In genomic region chr17:10192500-10192899, GRCh38 we compare ENCODE assay signal across 1 cellular context.
TF ChIP-seq lines count a peak whose summit lies in the region.

No MANE protein-coding gene starts in this region.

TF ChIP-seq in IMR-90, 13 proteins besides CTCF, POLR2A, EP300 and RAD21:
- TF ChIP-seq CEBPB (IDR thresholded peaks at IDR 0.05; ENCODE audit: low read depth, low read length) (no peak), ELK1 (IDR thresholded peaks at IDR 0.05; ENCODE audit: borderline replicate concordance, low read depth, low read length) (no peak), CHD1 (IDR thresholded peaks at IDR 0.05; ENCODE audit: low read depth, low read length) (no peak), FOS (IDR thresholded peaks at IDR 0.05; ENCODE audit: low read depth, low read length) (no peak), RFX5 (IDR thresholded peaks at IDR 0.05; ENCODE audit: low read depth, low read length) (no peak), USF2 (IDR thresholded peaks at IDR 0.05; ENCODE audit: low read depth, low read length) (no peak), NFE2L2 (IDR thresholded peaks at IDR 0.05; ENCODE audit: low read depth, low read length) (no peak), MAFK (IDR thresholded peaks at IDR 0.05; ENCODE audit: low read depth, low read length) (no peak), SMC3 (IDR thresholded peaks at IDR 0.05; ENCODE audit: low read depth, low read length) (no peak), MAZ (IDR thresholded peaks at IDR 0.05; ENCODE audit: borderline replicate concordance, low read depth, low read length) (no peak), BHLHE40 (IDR thresholded peaks at IDR 0.05; ENCODE audit: low read depth, low read length) (no peak), MXI1 (IDR thresholded peaks at IDR 0.05; ENCODE audit: borderline replicate concordance, low read depth, low read length) (no peak), RCOR1 (IDR thresholded peaks at IDR 0.05; ENCODE audit: insufficient replicate concordance, low read length) (no peak)
